1 cellular context compared by ENCODE assay signal in the genomic region with DNA sequence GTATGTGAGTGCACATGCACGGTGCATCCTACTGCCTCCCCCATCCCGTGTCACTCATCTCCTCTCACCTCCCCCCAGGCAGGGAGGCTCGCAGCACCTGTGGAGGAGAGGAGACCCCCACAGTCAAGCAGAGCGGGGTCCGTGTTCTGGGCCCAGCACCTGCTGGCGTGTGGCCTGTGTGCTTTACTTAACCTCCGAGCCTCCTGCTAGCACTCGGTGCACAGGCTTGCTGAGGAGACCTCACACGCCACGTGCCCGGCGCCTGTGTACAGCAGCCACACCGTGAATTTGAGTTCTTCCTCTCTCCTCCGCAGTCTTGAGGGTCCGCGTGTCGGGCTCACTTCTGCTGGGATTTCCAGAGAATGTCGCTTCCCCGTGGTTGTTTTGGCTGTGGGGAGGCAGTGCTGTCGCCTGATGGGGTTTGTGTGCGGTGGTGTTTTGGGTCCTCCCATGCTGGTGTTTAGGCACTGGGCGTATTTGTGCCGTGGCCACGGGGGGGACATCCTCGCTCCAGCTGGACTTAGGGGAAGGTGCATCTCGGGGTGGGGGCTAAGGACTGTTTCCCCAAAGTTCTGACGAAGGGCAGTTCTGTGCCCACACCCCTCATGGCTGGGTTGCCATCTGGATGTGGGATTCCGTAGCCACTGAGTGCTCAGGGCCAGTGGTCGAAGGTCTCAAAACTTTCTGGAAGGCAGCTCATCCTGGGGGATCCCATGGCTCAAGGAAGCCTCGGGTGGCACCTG.
TF ChIP-seq lines count a peak whose summit lies in the region.

No MANE protein-coding gene starts in this region.

TF ChIP-seq in GM12878, 131 proteins besides CTCF, POLR2A, EP300 and RAD21 (continued from another document):
- no peak for TF ChIP-seq EGR1 (IDR thresholded peaks at IDR 0.05; ENCODE audit: borderline replicate concordance in 1 of 2, low read depth in 2 of 2, low read length in 2 of 2)
- TF ChIP-seq ZZZ3 (IDR thresholded peaks at IDR 0.05; ENCODE audit: control insufficient read depth, insufficient read length, low read depth): no peak
- no peak for TF ChIP-seq NFYA (IDR thresholded peaks at IDR 0.05; ENCODE audit: borderline replicate concordance, low read depth, low read length)
- TF ChIP-seq WRNIP1 (IDR thresholded peaks at IDR 0.05; ENCODE audit: borderline replicate concordance, low read depth, low read length): no peak
- TF ChIP-seq BRCA1 (IDR thresholded peaks at IDR 0.05; ENCODE audit: low read depth, low read length): no peak
- TF ChIP-seq MTA3 (IDR thresholded peaks at IDR 0.05; ENCODE audit: borderline replicate concordance, low read length): no peak
- TF ChIP-seq RELA (IDR thresholded peaks at IDR 0.05; ENCODE audit: borderline replicate concordance, partially characterized antibody): no peak
- TF ChIP-seq BHLHE40 (IDR thresholded peaks at IDR 0.05; ENCODE audit: borderline replicate concordance in 1 of 2, low read depth in 2 of 2, low read length in 1 of 2): no peak
- no peak for TF ChIP-seq EED (IDR thresholded peaks at IDR 0.05; ENCODE audit: low read depth)
- no peak for TF ChIP-seq HSF1 (IDR thresholded peaks at IDR 0.05; ENCODE audit: low read depth, low read length)
- TF ChIP-seq ZBTB33 (IDR thresholded peaks at IDR 0.05): no peak
- TF ChIP-seq STAT3 (IDR thresholded peaks at IDR 0.05; ENCODE audit: low read depth, low read length): no peak
- no peak for TF ChIP-seq PAX5 (IDR thresholded peaks at IDR 0.05; ENCODE audit: borderline replicate concordance, low read depth, low read length)
- no peak for TF ChIP-seq CHD4 (IDR thresholded peaks at IDR 0.05)
- TF ChIP-seq ZBTB4 (CRISPR knock-in tag; IDR thresholded peaks at IDR 0.05): no peak
TF ChIP-seq in GM12878: peak in this region for 0.
